ENCODE assay signal across 33 cellular contexts in genomic region chrX:27995611-27996010, GRCh38. TPM values are rescaled to one million over a fixed set of nuclear protein-coding genes. Genes with fewer than 3 reads are reported as not detected.
"Had no signal": no experiment of that assay in that cellular context is flagged by ENCODE, and none has a peak within 500 bp of the region (broad histone marks: within the 10 kb centered on the region; RNA-seq: fewer than 3 reads in every experiment).

No MANE protein-coding gene starts in this region.

- H3K36me3 Mint-ChIP-seq: activated CD4-positive, alpha-beta memory T cell treated with anti-CD3 and anti-CD28 coated beads for 36 hours; activated naive CD4-positive, alpha-beta T cell treated with anti-CD3 and anti-CD28 coated beads, Interleukin-2, amount 50 U/mL, for 24 hours; naive thymus-derived CD4-positive, alpha-beta T cell; type B pancreatic cell had no signal

- H3K4me1 ChIP-seq: prostate gland, testis, vagina had no signal

- ATAC-seq: activated naive CD8-positive, alpha-beta T cell treated with anti-CD3 and anti-CD28 coated beads, Interleukin-2, amount 50 U/mL, for 24 hours; esophagus mucosa; left cardiac atrium; left ventricle myocardium superior; naive thymus-derived CD4-positive, alpha-beta T cell; sciatic nerve; stimulated activated naive CD8-positive, alpha-beta T cell treated with anti-CD3 and anti-CD28 coated beads, Interleukin-15, Interleukin-2, amounts not matched to agents 100 U/mL and 50 U/mL, for 24 hours had no signal

- H3K27ac ChIP-seq: ovary, prostate gland, skin epidermis, testis, vagina had no signal

- H3K27ac Mint-ChIP-seq: activated CD4-positive, alpha-beta memory T cell treated with anti-CD3 and anti-CD28 coated beads for 36 hours; activated CD4-positive, alpha-beta T cell treated with anti-CD3 and anti-CD28 coated beads, Interleukin-2, amount 10 ng/mL, durations not matched to agents 24 days and 14 days; activated naive CD4-positive, alpha-beta T cell treated with anti-CD3 and anti-CD28 coated beads, Interleukin-2, amount 50 U/mL, for 24 hours; activated naive CD8-positive, alpha-beta T cell treated with anti-CD3 and anti-CD28 coated beads, Interleukin-2, amount 50 U/mL, for 24 hours; activated T-cell treated with anti-CD3 and anti-CD28 coated beads, Interleukin-2, amount 50 U/mL, for 24 hours; naive thymus-derived CD4-positive, alpha-beta T cell; type B pancreatic cell had no signal

- H3K4me3 Mint-ChIP-seq: activated CD4-positive, alpha-beta memory T cell treated with anti-CD3 and anti-CD28 coated beads for 36 hours; activated CD4-positive, alpha-beta T cell treated with anti-CD3 and anti-CD28 coated beads, Interleukin-2, amount 10 ng/mL, durations not matched to agents 24 days and 14 days; activated naive CD4-positive, alpha-beta T cell treated with anti-CD3 and anti-CD28 coated beads, Interleukin-2, amount 50 U/mL, for 24 hours; activated naive CD8-positive, alpha-beta T cell treated with anti-CD3 and anti-CD28 coated beads, Interleukin-2, amount 50 U/mL, for 24 hours; activated T-cell treated with anti-CD3 and anti-CD28 coated beads, Interleukin-2, amount 50 U/mL, for 24 hours; naive thymus-derived CD4-positive, alpha-beta T cell; type B pancreatic cell had no signal

- H3K9me3 ChIP-seq: ovary, prostate gland, testis, vagina had no signal

- H3K27me3 Mint-ChIP-seq: activated CD4-positive, alpha-beta memory T cell treated with anti-CD3 and anti-CD28 coated beads for 36 hours; activated CD4-positive, alpha-beta T cell treated with anti-CD3 and anti-CD28 coated beads, Interleukin-2, amount 10 ng/mL, durations not matched to agents 24 days and 14 days; activated naive CD4-positive, alpha-beta T cell treated with anti-CD3 and anti-CD28 coated beads, Interleukin-2, amount 50 U/mL, for 24 hours; activated naive CD8-positive, alpha-beta T cell treated with anti-CD3 and anti-CD28 coated beads, Interleukin-2, amount 50 U/mL, for 24 hours; activated T-cell treated with anti-CD3 and anti-CD28 coated beads, Interleukin-2, amount 50 U/mL, for 24 hours; naive thymus-derived CD4-positive, alpha-beta T cell; type B pancreatic cell had no signal

- H3K27me3 ChIP-seq: ovary, testis, vagina had no signal

- H3K36me3 ChIP-seq: ovary, prostate gland, vagina had no signal

- H3K4me3 ChIP-seq: ovary, prostate gland, skin epidermis, testis, vagina had no signal

- FAIRE-seq: endothelial cell of umbilical vein, islet of Langerhans had no signal

- H3K9me3 Mint-ChIP-seq: activated CD4-positive, alpha-beta memory T cell treated with anti-CD3 and anti-CD28 coated beads for 36 hours; activated CD4-positive, alpha-beta T cell treated with anti-CD3 and anti-CD28 coated beads, Interleukin-2, amount 10 ng/mL, durations not matched to agents 24 days and 14 days; activated naive CD4-positive, alpha-beta T cell treated with anti-CD3 and anti-CD28 coated beads, Interleukin-2, amount 50 U/mL, for 24 hours; activated naive CD8-positive, alpha-beta T cell treated with anti-CD3 and anti-CD28 coated beads, Interleukin-2, amount 50 U/mL, for 24 hours; activated T-cell treated with anti-CD3 and anti-CD28 coated beads, Interleukin-2, amount 50 U/mL, for 24 hours; type B pancreatic cell had no signal

- DNase-seq: activated CD4-positive, alpha-beta memory T cell treated with anti-CD3 and anti-CD28 coated beads for 36 hours; activated CD4-positive, alpha-beta T cell treated with anti-CD3 and anti-CD28 coated beads, Interleukin-2, amount 10 ng/mL, durations not matched to agents 24 days and 14 days; activated CD4-positive, CD25-positive, alpha-beta regulatory T cell treated with anti-CD3 and anti-CD28 coated beads, Interleukin-2, amount 50 U/mL, for 72 hours; activated CD8-positive, alpha-beta memory T cell treated with anti-CD3 and anti-CD28 coated beads, Interleukin-2, amount 50 U/mL, for 48 hours; activated gamma-delta T cell; activated naive CD8-positive, alpha-beta T cell treated with anti-CD3 and anti-CD28 coated beads, Interleukin-2, amount 50 U/mL, for 24 hours; activated T-cell treated with anti-CD3 and anti-CD28 coated beads, Interleukin-2, amount 50 U/mL, for 24 hours; amygdala; central memory CD4-positive, alpha-beta T cell; foreskin melanocyte; left cardiac atrium; left ventricle myocardium superior; naive thymus-derived CD4-positive, alpha-beta T cell; ovary; retina; stimulated activated CD4-positive, alpha-beta T cell treated with anti-CD3 and anti-CD28 coated beads, Interleukin-12 subunit alpha, Interleukin-12 subunit beta, amount 100 ng/mL, for 4 hours; stimulated activated CD4-positive, alpha-beta T cell treated with anti-CD3 and anti-CD28 coated beads, Interleukin-4, amount 100 ng/mL, for 1 hour; stimulated activated naive CD8-positive, alpha-beta T cell treated with anti-CD3 and anti-CD28 coated beads, Interleukin-15, Interleukin-2, amounts not matched to agents 100 U/mL and 50 U/mL, for 24 hours; T-helper 9 cell; testis had no signal

- H3K4me1 Mint-ChIP-seq: activated CD4-positive, alpha-beta T cell treated with anti-CD3 and anti-CD28 coated beads, Interleukin-2, amount 10 ng/mL, durations not matched to agents 24 days and 14 days; activated naive CD4-positive, alpha-beta T cell treated with anti-CD3 and anti-CD28 coated beads, Interleukin-2, amount 50 U/mL, for 24 hours; activated naive CD8-positive, alpha-beta T cell treated with anti-CD3 and anti-CD28 coated beads, Interleukin-2, amount 50 U/mL, for 24 hours; naive thymus-derived CD4-positive, alpha-beta T cell had no signal

RNA-seq across cellular contexts. Expression of gene DCAF8L1, which starts 14.4 kb away (rescaled TPM):
- total RNA-seq: activated CD4-positive, alpha-beta memory T cell treated with anti-CD3 and anti-CD28 coated beads for 36 hours; activated CD4-positive, alpha-beta T cell treated with anti-CD3 and anti-CD28 coated beads, Interleukin-2, amount 10 ng/mL, durations not matched to agents 24 days and 14 days; activated CD8-positive, alpha-beta memory T cell treated with anti-CD3 and anti-CD28 coated beads for 36 hours; endothelial cell of umbilical vein; esophagus mucosa; left cardiac atrium; left ventricle myocardium superior; lung microvascular endothelial cell; naive thymus-derived CD4-positive, alpha-beta T cell; ovary; sciatic nerve; T-helper 1 cell treated with Interleukin-12 subunit alpha and Interleukin-12 subunit beta and Interleukin-4 antibody, amounts not matched to agents 30 ng/mL and 1 ng/mL, for 36 hours; vagina had no signal
- polyA plus RNA-seq: endothelial cell of umbilical vein; naive thymus-derived CD4-positive, alpha-beta T cell; neural cell; ovary had no signal
